Comparison of ENCODE assay signal across 8 cellular contexts in the genomic region with DNA sequence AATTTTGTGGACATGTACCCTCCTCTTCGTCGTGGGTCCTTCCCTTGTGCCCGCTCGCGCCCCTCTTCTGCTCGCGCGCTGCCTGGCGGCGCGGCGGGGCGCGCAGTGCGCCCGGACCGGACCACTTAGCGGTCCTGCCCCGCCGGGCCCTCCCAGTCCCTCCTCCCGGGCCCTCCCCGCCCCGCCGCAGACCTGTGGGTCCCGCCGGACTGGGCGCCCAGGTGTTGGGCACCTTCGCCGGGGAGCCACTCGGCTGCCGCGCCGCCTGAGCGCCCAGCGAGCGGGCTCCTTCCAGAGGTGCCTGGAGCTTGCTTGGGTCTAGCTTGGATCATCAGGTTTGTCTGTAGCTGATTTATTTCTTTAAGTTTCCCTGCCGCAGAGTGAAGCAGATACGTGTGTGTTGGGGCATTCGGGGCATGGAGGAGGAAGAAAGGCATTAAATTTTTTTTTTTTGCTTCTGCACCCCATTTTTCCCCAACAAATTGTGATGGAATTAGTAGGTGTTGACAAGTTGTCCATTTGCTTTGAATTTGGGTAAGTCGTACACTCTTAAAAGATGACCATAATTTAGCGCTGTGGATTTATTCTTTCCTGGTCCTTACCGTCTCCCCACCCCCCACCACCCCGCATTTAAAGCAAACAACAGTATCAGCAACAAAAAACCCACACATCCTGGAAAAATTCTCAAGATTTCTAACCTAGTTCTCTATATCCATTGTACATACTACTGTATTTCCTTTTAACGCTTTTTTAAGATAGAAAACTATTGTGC. TPM values are rescaled to one million over a fixed set of nuclear protein-coding genes. Genes with fewer than 3 reads are reported as not detected.
A peak's percentile ranks its signal among the peaks of the same experiment; 100 is the strongest.
DNase-seq lines count a peak whose midpoint lies in the region; ATAC-seq and TF ChIP-seq lines count a peak whose summit lies in the region.

No MANE protein-coding gene starts in this region.

- peaks cover 6% of the 10 kb centered on the region; the same call in 1 of the 2 replicates for H3K36me3 ChIP-seq in Panc1 (ENCODE audit: control insufficient read depth, insufficient read depth, low read length)
- H3K36me3 ChIP-seq in psoas muscle (ENCODE audit: insufficient read depth in 1 of 2, low read depth in 1 of 2) = no peaks in the 10 kb centered on the region

- CTCF ChIA-PET in CD4-positive, alpha-beta T cell (lab: Charles Lee) = interaction anchor here (1.5 to 1.8 kb wide), 2 partner anchors 10 to 61 kb away, joined by 3 to 6 read pairs; no protein-coding TSS in a partner anchor
- CTCF ChIA-PET in Panc1 (lab: Charles Lee) = no interaction called here

- H3K9me3 Mint-ChIP-seq in CD4-positive, alpha-beta T cell = no peaks in the 10 kb centered on the region
- no peaks in the 10 kb centered on the region for H3K9me3 Mint-ChIP-seq in activated naive CD8-positive, alpha-beta T cell treated with anti-CD3 and anti-CD28 coated beads for 36 hours

- H3K4me3 ChIP-seq in Panc1 (ENCODE audit: low read depth in 2 of 2, low read length in 2 of 2) = peak overlapping the region; percentile 83 to 93
- H3K4me3 ChIP-seq in psoas muscle = peak overlapping the region; percentile 94

- H3K27me3 Mint-ChIP-seq in CD4-positive, alpha-beta T cell = no peaks in the 10 kb centered on the region
- H3K27me3 Mint-ChIP-seq in activated naive CD8-positive, alpha-beta T cell treated with anti-CD3 and anti-CD28 coated beads for 36 hours = no peaks in the 10 kb centered on the region

- no peak overlapping the region for H3K27ac Mint-ChIP-seq in CD4-positive, alpha-beta T cell
- H3K27ac Mint-ChIP-seq in activated naive CD8-positive, alpha-beta T cell treated with anti-CD3 and anti-CD28 coated beads for 36 hours = peak overlapping the region; percentile 97

- H3K9me3 ChIP-seq in CD4-positive, alpha-beta T cell (ENCODE audit: control insufficient read depth, low read length) = no peaks in the 10 kb centered on the region
- H3K9me3 ChIP-seq in Panc1 (ENCODE audit: control insufficient read depth, insufficient read depth, low read depth, low read length) = no peaks in the 10 kb centered on the region
- H3K9me3 ChIP-seq in psoas muscle = no peaks in the 10 kb centered on the region

- no peaks in the 10 kb centered on the region for H3K27me3 ChIP-seq in CD4-positive, alpha-beta T cell (ENCODE audit: control insufficient read depth, insufficient read depth, low read length)
- H3K27me3 ChIP-seq in Panc1 (ENCODE audit: control insufficient read depth, insufficient read depth, low read length) = no peaks in the 10 kb centered on the region
- H3K27me3 ChIP-seq in psoas muscle (ENCODE audit: insufficient read depth in 3 of 3, low read length in 2 of 3) = no peaks in the 10 kb centered on the region

- BruUV-seq in Panc1 (replicated peaks; lab: Mats Ljungman, UMichigan) = no TSS peak

- 1 to 3% (median 2%) methylated on average over 30 to 44 of the region's 44 CpGs for WGBS in psoas muscle, 3 donors

- no peak for ATAC-seq in CD4-positive, alpha-beta T cell (ENCODE audit: poor library complexity)
- peak; percentile 23 for ATAC-seq in GM19328 (IDR thresholded peaks at IDR 0.05; ENCODE audit: unreplicated experiment)
- ATAC-seq in HG03378 (IDR thresholded peaks at IDR 0.05; ENCODE audit: unreplicated experiment) = peak; percentile 1
- ATAC-seq in Panc1 = peak; percentile 73
- ATAC-seq in left ventricle myocardium superior = peak; percentile 72
- peak; percentile 49 to 63 (median 56) for ATAC-seq in psoas muscle

- H3K36me3 Mint-ChIP-seq in CD4-positive, alpha-beta T cell (ENCODE audit: low read depth) = peaks cover 24% of the 10 kb centered on the region
- peaks cover 11% of the 10 kb centered on the region for H3K36me3 Mint-ChIP-seq in activated naive CD8-positive, alpha-beta T cell treated with anti-CD3 and anti-CD28 coated beads for 36 hours

- peak in 7 of 10 experiments; percentile 16 to 50 (median 23) for DNase-seq in CD4-positive, alpha-beta T cell
- no peak for DNase-seq in Panc1 (ENCODE audit: low read depth, low spot score)
- DNase-seq in activated naive CD8-positive, alpha-beta T cell treated with anti-CD3 and anti-CD28 coated beads for 36 hours = peak; percentile 65
- peak; percentile 72 for DNase-seq in left ventricle myocardium superior
- DNase-seq in psoas muscle = peak in 1 of 2 donors; percentile 70
- no peak for DNase-seq in GOT3 (lab: John Stamatoyannopoulos, UW)

- in situ Hi-C loops in Panc1 (cut with HindIII; ENCODE audit: low pct_unique_long_range_greater_than_20kb, low sequenced_read_pairs) = no loop called here

- H3K4me1 Mint-ChIP-seq in CD4-positive, alpha-beta T cell (ENCODE audit: low read depth) = peaks cover 6% of the 10 kb centered on the region
- H3K4me1 Mint-ChIP-seq in activated naive CD8-positive, alpha-beta T cell treated with anti-CD3 and anti-CD28 coated beads for 36 hours = peaks cover 9% of the 10 kb centered on the region

- peak overlapping the region; percentile 94 for H3K4me3 Mint-ChIP-seq in CD4-positive, alpha-beta T cell
- H3K4me3 Mint-ChIP-seq in activated naive CD8-positive, alpha-beta T cell treated with anti-CD3 and anti-CD28 coated beads for 36 hours = peak overlapping the region; percentile 88

- intact Hi-C loops in CD4-positive, alpha-beta T cell (cut with DNase I, micrococcal nuclease) = loop anchor here (2.0 to 10.0 kb wide), 10 partner anchors 34 to 944 kb away; a partner anchor contains a TSS
- intact Hi-C loops in Panc1 (cut with micrococcal nuclease; ENCODE audit: unreplicated experiment) = loop anchor here (10.0 kb wide), 1 partner anchor 232 kb away; no protein-coding TSS in a partner anchor
- intact Hi-C loops in left ventricle myocardium superior (cut with micrococcal nuclease) = no loop called here
- intact Hi-C loops in psoas muscle (cut with DNase I) = loop anchor here in 1 of 2 donors (10.0 kb wide), 1 partner anchor 382 kb away; a partner anchor contains a TSS

- POLR2A ChIA-PET in CD4-positive, alpha-beta T cell (lab: Charles Lee) = interaction anchor here (0.6 to 4.2 kb wide), 17 partner anchors 8 to 785 kb away, joined by 3 to 119 read pairs (median 6); a partner anchor contains a TSS
- POLR2A ChIA-PET in Panc1 (lab: Charles Lee) = no interaction called here

- peak overlapping the region; percentile 89 for H3K27ac ChIP-seq in CD4-positive, alpha-beta T cell (ENCODE audit: low read depth, low read length)
- H3K27ac ChIP-seq in Panc1 (ENCODE audit: low read length) (peak overlapping the region; percentile 89), psoas muscle (peak overlapping the region; percentile 96)

- H3K4me1 ChIP-seq in Panc1 (ENCODE audit: control insufficient read depth, insufficient read depth, low read length) (peaks cover 23% of the 10 kb centered on the region), psoas muscle (peaks cover 19% of the 10 kb centered on the region)

- no peak for TF ChIP-seq CTCF in CD4-positive, alpha-beta T cell (IDR thresholded peaks at IDR 0.05)
- TF ChIP-seq CTCF in Panc1 (IDR thresholded peaks at IDR 0.05) = no peak
- TF ChIP-seq CTCF in psoas muscle (IDR thresholded peaks at IDR 0.05) = no peak

RNA-seq across cellular contexts. Expression of a gene that starts 0.9 kb away (rescaled TPM):
- 10 to 100 TPM; 49.4 to 51.9 TPM for total RNA-seq in CD4-positive, alpha-beta T cell
- 54.5 TPM for total RNA-seq in Panc1 (2021; ENCODE audit: unreplicated experiment)
- polyA plus RNA-seq in Panc1 (2012; ENCODE audit: insufficient read length) = 17.6 TPM
- 10 to 100 TPM; 40.9 to 41.9 TPM for total RNA-seq in activated naive CD8-positive, alpha-beta T cell treated with anti-CD3 and anti-CD28 coated beads for 36 hours
- total RNA-seq in left ventricle myocardium superior = 19.4 TPM
- 10 to 100 TPM; 12.5 to 23.3 (median 15.2) TPM for total RNA-seq in psoas muscle
- 10 to 100 TPM in 1 of 3 donors, 1 to 10 TPM in 2; 3.9 to 18.8 (median 6.2) TPM for polyA plus RNA-seq in psoas muscle

Comparison
In these comparisons a context has a peak if more than half of its experiments do, and no peak if none do; other contexts are left out.
1. DNase-seq: peak in CD4-positive, alpha-beta T cell (7 of 10), activated naive CD8-positive, alpha-beta T cell treated with anti-CD3 and anti-CD28 coated beads for 36 hours (single experiment) and left ventricle myocardium superior (single experiment); none in Panc1 (single experiment) and GOT3 (single experiment).
2. Peak in every context shown above with its lines, with median percentiles within 50 percentile points of each other: H3K27ac ChIP-seq.